In the genomic region with DNA sequence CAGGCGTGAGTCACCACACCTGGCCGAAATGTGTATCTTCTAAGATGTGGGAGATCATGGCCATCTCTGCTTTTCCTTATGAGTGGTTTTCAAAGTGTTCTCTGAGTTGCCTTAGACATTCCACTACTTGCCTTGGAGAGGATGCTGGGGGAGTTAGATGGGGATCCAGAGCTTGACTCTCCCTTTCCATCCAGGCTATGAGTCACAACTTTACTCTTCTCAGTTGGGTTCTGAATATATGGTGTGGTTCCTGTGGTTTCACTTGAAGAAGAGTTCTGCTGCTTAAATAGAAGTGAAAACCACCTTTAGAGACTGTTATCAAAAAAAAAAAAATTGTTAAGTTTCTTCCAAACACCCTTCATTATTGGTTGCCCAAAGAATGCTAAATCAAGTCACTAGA, we compare ENCODE assay signal across 1 cellular context.
A peak's percentile ranks its signal among the peaks of the same experiment; 100 is the strongest.
TF ChIP-seq lines count a peak whose summit lies in the region.

No MANE protein-coding gene starts in this region.

TF ChIP-seq in GM12878, 131 proteins besides CTCF, POLR2A, EP300 and RAD21 (continued from another document and continues in another):
- TF ChIP-seq HCFC1 (IDR thresholded peaks at IDR 0.05; ENCODE audit: low read length): no peak
- TF ChIP-seq, protein P1, sequence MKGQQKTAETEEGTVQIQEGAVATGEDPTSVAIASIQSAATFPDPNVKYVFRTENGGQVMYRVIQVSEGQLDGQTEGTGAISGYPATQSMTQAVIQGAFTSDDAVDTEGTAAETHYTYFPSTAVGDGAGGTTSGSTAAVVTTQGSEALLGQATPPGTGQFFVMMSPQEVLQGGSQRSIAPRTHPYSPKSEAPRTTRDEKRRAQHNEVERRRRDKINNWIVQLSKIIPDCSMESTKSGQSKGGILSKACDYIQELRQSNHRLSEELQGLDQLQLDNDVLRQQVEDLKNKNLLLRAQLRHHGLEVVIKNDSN (IDR thresholded peaks at IDR 0.05; ENCODE audit: borderline replicate concordance, extremely low read length, insufficient read depth, low read depth, low read length): no peak
- no peak for TF ChIP-seq CREM (IDR thresholded peaks at IDR 0.05; ENCODE audit: low read depth)
- TF ChIP-seq SMC3 (IDR thresholded peaks at IDR 0.05; ENCODE audit: borderline replicate concordance, low read length): no peak
- no peak for TF ChIP-seq CHD2 (IDR thresholded peaks at IDR 0.05; ENCODE audit: borderline replicate concordance, low read depth, low read length)
- TF ChIP-seq NR2C1 (IDR thresholded peaks at IDR 0.05): no peak
- TF ChIP-seq BRCA1 (IDR thresholded peaks at IDR 0.05; ENCODE audit: low read depth, low read length): no peak
- no peak for TF ChIP-seq ZZZ3 (IDR thresholded peaks at IDR 0.05; ENCODE audit: control insufficient read depth, insufficient read length, low read depth)
- TF ChIP-seq SIX5 (IDR thresholded peaks at IDR 0.05; ENCODE audit: low read depth, low read length, severe bottlenecking): no peak
- TF ChIP-seq MXI1 (IDR thresholded peaks at IDR 0.05; ENCODE audit: low read depth, low read length): no peak
- TF ChIP-seq, protein P2, sequence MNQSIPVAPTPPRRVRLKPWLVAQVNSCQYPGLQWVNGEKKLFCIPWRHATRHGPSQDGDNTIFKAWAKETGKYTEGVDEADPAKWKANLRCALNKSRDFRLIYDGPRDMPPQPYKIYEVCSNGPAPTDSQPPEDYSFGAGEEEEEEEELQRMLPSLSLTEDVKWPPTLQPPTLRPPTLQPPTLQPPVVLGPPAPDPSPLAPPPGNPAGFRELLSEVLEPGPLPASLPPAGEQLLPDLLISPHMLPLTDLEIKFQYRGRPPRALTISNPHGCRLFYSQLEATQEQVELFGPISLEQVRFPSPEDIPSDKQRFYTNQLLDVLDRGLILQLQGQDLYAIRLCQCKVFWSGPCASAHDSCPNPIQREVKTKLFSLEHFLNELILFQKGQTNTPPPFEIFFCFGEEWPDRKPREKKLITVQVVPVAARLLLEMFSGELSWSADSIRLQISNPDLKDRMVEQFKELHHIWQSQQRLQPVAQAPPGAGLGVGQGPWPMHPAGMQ (IDR thresholded peaks at IDR 0.05; ENCODE audit: borderline replicate concordance): no peak
- no peak for TF ChIP-seq EGR1 (IDR thresholded peaks at IDR 0.05; ENCODE audit: borderline replicate concordance in 1 of 2, low read depth in 2 of 2, low read length in 2 of 2)
- TF ChIP-seq, protein P3, sequence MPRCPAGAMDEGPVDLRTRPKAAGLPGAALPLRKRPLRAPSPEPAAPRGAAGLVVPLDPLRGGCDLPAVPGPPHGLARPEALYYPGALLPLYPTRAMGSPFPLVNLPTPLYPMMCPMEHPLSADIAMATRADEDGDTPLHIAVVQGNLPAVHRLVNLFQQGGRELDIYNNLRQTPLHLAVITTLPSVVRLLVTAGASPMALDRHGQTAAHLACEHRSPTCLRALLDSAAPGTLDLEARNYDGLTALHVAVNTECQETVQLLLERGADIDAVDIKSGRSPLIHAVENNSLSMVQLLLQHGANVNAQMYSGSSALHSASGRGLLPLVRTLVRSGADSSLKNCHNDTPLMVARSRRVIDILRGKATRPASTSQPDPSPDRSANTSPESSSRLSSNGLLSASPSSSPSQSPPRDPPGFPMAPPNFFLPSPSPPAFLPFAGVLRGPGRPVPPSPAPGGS (IDR thresholded peaks at IDR 0.05; ENCODE audit: borderline replicate concordance, insufficient read depth, low read depth, low read length, poor library complexity, severe bottlenecking): no peak
- TF ChIP-seq FOXM1 (IDR thresholded peaks at IDR 0.05; ENCODE audit: low read depth, low read length): no peak
- TF ChIP-seq BACH1 (IDR thresholded peaks at IDR 0.05; ENCODE audit: borderline replicate concordance): no peak
- TF ChIP-seq, protein P4, sequence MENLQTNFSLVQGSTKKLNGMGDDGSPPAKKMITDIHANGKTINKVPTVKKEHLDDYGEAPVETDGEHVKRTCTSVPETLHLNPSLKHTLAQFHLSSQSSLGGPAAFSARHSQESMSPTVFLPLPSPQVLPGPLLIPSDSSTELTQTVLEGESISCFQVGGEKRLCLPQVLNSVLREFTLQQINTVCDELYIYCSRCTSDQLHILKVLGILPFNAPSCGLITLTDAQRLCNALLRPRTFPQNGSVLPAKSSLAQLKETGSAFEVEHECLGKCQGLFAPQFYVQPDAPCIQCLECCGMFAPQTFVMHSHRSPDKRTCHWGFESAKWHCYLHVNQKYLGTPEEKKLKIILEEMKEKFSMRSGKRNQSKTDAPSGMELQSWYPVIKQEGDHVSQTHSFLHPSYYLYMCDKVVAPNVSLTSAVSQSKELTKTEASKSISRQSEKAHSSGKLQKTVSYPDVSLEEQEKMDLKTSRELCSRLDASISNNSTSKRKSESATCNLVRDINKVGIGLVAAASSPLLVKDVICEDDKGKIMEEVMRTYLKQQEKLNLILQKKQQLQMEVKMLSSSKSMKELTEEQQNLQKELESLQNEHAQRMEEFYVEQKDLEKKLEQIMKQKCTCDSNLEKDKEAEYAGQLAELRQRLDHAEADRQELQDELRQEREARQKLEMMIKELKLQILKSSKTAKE (IDR thresholded peaks at IDR 0.05; ENCODE audit: low read depth, poor library complexity, severe bottlenecking): no peak
- TF ChIP-seq GATAD2B (conservative IDR thresholded peaks at IDR 0.05; ENCODE audit: low read depth): no peak
- TF ChIP-seq SUPT20H (IDR thresholded peaks at IDR 0.05; ENCODE audit: borderline replicate concordance, control insufficient read depth, low read depth, low read length): no peak
- TF ChIP-seq, protein P5, sequence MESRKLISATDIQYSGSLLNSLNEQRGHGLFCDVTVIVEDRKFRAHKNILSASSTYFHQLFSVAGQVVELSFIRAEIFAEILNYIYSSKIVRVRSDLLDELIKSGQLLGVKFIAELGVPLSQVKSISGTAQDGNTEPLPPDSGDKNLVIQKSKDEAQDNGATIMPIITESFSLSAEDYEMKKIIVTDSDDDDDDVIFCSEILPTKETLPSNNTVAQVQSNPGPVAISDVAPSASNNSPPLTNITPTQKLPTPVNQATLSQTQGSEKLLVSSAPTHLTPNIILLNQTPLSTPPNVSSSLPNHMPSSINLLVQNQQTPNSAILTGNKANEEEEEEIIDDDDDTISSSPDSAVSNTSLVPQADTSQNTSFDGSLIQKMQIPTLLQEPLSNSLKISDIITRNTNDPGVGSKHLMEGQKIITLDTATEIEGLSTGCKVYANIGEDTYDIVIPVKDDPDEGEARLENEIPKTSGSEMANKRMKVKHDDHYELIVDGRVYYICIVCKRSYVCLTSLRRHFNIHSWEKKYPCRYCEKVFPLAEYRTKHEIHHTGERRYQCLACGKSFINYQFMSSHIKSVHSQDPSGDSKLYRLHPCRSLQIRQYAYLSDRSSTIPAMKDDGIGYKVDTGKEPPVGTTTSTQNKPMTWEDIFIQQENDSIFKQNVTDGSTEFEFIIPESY (IDR thresholded peaks at IDR 0.05): no peak
- TF ChIP-seq ZNF384 (IDR thresholded peaks at IDR 0.05; ENCODE audit: borderline replicate concordance, low read depth, low read length): no peak
- no peak for TF ChIP-seq ZNF217 (IDR thresholded peaks at IDR 0.05)
- TF ChIP-seq CHD4 (IDR thresholded peaks at IDR 0.05): no peak
- TF ChIP-seq RFX5 (IDR thresholded peaks at IDR 0.05; ENCODE audit: low read depth, low read length): no peak
- TF ChIP-seq, protein P6, sequence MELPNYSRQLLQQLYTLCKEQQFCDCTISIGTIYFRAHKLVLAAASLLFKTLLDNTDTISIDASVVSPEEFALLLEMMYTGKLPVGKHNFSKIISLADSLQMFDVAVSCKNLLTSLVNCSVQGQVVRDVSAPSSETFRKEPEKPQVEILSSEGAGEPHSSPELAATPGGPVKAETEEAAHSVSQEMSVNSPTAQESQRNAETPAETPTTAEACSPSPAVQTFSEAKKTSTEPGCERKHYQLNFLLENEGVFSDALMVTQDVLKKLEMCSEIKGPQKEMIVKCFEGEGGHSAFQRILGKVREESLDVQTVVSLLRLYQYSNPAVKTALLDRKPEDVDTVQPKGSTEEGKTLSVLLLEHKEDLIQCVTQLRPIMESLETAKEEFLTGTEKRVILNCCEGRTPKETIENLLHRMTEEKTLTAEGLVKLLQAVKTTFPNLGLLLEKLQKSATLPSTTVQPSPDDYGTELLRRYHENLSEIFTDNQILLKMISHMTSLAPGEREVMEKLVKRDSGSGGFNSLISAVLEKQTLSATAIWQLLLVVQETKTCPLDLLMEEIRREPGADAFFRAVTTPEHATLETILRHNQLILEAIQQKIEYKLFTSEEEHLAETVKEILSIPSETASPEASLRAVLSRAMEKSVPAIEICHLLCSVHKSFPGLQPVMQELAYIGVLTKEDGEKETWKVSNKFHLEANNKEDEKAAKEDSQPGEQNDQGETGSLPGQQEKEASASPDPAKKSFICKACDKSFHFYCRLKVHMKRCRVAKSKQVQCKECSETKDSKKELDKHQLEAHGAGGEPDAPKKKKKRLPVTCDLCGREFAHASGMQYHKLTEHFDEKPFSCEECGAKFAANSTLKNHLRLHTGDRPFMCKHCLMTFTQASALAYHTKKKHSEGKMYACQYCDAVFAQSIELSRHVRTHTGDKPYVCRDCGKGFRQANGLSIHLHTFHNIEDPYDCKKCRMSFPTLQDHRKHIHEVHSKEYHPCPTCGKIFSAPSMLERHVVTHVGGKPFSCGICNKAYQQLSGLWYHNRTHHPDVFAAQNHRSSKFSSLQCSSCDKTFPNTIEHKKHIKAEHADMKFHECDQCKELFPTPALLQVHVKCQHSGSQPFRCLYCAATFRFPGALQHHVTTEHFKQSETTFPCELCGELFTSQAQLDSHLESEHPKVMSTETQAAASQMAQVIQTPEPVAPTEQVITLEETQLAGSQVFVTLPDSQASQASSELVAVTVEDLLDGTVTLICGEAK (IDR thresholded peaks at IDR 0.05; ENCODE audit: borderline replicate concordance): no peak
- TF ChIP-seq, protein P7, sequence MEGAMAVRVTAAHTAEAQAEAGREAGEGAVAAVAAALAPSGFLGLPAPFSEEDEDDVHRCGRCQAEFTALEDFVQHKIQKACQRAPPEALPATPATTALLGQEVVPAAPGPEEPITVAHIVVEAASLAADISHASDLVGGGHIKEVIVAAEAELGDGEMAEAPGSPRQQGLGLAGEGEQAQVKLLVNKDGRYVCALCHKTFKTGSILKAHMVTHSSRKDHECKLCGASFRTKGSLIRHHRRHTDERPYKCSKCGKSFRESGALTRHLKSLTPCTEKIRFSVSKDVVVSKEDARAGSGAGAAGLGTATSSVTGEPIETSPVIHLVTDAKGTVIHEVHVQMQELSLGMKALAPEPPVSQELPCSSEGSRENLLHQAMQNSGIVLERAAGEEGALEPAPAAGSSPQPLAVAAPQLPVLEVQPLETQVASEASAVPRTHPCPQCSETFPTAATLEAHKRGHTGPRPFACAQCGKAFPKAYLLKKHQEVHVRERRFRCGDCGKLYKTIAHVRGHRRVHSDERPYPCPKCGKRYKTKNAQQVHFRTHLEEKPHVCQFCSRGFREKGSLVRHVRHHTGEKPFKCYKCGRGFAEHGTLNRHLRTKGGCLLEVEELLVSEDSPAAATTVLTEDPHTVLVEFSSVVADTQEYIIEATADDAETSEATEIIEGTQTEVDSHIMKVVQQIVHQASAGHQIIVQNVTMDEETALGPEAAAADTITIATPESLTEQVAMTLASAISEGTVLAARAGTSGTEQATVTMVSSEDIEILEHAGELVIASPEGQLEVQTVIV (IDR thresholded peaks at IDR 0.05; ENCODE audit: borderline replicate concordance, partially characterized antibody): no peak
- TF ChIP-seq NR2F1 (conservative IDR thresholded peaks at IDR 0.05): no peak
- peak; percentile 32; the same call in 1 of the 2 replicates for TF ChIP-seq IRF4 (IDR thresholded peaks at IDR 0.05; ENCODE audit: low read depth, low read length)
- no peak for TF ChIP-seq HDAC6 (IDR thresholded peaks at IDR 0.05; ENCODE audit: unreplicated experiment)
- no peak for TF ChIP-seq ASH2L (IDR thresholded peaks at IDR 0.05; ENCODE audit: borderline replicate concordance, low read depth)
- TF ChIP-seq RUNX3 (IDR thresholded peaks at IDR 0.05; ENCODE audit: low read length): peak; percentile 94
- TF ChIP-seq JUNB (IDR thresholded peaks at IDR 0.05): peak; percentile 55; the same call in 1 of the 2 replicates
- TF ChIP-seq, protein P8, sequence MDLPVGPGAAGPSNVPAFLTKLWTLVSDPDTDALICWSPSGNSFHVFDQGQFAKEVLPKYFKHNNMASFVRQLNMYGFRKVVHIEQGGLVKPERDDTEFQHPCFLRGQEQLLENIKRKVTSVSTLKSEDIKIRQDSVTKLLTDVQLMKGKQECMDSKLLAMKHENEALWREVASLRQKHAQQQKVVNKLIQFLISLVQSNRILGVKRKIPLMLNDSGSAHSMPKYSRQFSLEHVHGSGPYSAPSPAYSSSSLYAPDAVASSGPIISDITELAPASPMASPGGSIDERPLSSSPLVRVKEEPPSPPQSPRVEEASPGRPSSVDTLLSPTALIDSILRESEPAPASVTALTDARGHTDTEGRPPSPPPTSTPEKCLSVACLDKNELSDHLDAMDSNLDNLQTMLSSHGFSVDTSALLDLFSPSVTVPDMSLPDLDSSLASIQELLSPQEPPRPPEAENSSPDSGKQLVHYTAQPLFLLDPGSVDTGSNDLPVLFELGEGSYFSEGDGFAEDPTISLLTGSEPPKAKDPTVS (IDR thresholded peaks at IDR 0.05; ENCODE audit: low read depth, low read length): no peak
- TF ChIP-seq, protein P9, sequence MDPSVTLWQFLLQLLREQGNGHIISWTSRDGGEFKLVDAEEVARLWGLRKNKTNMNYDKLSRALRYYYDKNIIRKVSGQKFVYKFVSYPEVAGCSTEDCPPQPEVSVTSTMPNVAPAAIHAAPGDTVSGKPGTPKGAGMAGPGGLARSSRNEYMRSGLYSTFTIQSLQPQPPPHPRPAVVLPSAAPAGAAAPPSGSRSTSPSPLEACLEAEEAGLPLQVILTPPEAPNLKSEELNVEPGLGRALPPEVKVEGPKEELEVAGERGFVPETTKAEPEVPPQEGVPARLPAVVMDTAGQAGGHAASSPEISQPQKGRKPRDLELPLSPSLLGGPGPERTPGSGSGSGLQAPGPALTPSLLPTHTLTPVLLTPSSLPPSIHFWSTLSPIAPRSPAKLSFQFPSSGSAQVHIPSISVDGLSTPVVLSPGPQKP (IDR thresholded peaks at IDR 0.05; ENCODE audit: low read depth, low read length): no peak
- no peak for TF ChIP-seq SMARCA5 (IDR thresholded peaks at IDR 0.05)
- TF ChIP-seq SMAD5 (IDR thresholded peaks at IDR 0.05; ENCODE audit: low read depth): no peak
- TF ChIP-seq RELA (IDR thresholded peaks at IDR 0.05; ENCODE audit: borderline replicate concordance, partially characterized antibody): no peak
- no peak for TF ChIP-seq WRNIP1 (IDR thresholded peaks at IDR 0.05; ENCODE audit: borderline replicate concordance, low read depth, low read length)
- no peak for TF ChIP-seq MYC (IDR thresholded peaks at IDR 0.05; ENCODE audit: insufficient read depth, insufficient read length, insufficient replicate concordance, low read length, severe bottlenecking)
- TF ChIP-seq, protein P10, sequence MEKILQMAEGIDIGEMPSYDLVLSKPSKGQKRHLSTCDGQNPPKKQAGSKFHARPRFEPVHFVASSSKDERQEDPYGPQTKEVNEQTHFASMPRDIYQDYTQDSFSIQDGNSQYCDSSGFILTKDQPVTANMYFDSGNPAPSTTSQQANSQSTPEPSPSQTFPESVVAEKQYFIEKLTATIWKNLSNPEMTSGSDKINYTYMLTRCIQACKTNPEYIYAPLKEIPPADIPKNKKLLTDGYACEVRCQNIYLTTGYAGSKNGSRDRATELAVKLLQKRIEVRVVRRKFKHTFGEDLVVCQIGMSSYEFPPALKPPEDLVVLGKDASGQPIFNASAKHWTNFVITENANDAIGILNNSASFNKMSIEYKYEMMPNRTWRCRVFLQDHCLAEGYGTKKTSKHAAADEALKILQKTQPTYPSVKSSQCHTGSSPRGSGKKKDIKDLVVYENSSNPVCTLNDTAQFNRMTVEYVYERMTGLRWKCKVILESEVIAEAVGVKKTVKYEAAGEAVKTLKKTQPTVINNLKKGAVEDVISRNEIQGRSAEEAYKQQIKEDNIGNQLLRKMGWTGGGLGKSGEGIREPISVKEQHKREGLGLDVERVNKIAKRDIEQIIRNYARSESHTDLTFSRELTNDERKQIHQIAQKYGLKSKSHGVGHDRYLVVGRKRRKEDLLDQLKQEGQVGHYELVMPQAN (conservative IDR thresholded peaks at IDR 0.05): no peak
